In the genomic region with DNA sequence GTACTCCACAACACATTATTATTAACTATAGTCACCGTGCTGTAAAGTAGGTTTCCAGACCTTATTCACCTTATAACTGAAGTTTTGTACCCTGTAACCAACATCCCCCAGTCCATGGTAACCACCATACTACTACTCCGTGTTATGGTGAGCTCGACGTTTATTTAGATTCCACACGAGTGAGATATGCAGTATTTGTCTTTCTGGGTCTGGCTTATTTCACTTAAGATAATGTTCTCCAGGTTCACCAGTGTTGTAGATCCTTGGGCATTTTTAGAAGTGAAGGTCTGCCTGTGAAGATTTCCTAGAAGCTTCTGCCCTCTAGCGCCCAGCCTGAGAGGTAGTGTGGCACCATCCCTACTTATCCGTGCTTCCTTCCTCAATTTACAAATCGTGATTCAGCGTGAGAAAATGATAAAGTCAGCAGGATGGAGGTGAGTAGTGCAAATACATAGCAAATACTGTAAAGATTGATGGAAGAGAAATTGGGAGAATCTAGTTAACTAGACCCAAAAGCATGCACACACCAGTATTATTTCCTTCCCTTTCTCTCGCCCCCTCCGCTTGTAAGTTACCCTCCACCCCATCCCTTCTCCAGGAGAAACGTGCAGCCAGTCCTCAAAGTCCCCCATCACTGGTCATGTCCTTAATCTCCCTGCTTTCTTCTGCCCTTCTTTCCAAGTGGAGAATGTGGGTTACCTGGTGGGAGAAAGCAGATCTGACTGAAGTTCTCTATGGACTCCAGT, we compare ENCODE assay signal across 8 cellular contexts. TPM values are rescaled to one million over a fixed set of nuclear protein-coding genes. Genes with fewer than 3 reads are reported as not detected.
DNase-seq lines count a peak whose midpoint lies in the region; ATAC-seq and TF ChIP-seq lines count a peak whose summit lies in the region.

No MANE protein-coding gene starts in this region.

- no peaks in the 10 kb centered on the region for H3K36me3 Mint-ChIP-seq in Caco-2 (ENCODE audit: insufficient read depth, unreplicated experiment)
- H3K36me3 Mint-ChIP-seq in activated CD4-positive, alpha-beta memory T cell treated with anti-CD3 and anti-CD28 coated beads, Interleukin-2, amount 10 ng/mL, durations not matched to agents 7 days and 5 days (ENCODE audit: low read depth): no peaks in the 10 kb centered on the region

- no peak overlapping the region for H3K4me2 ChIP-seq in osteoblast (ENCODE audit: insufficient read depth, low read length)

- H3K27me3 ChIP-seq in Caco-2 (replicated peaks; ENCODE audit: control insufficient read depth, insufficient read depth, low read length): no peaks in the 10 kb centered on the region
- H3K27me3 ChIP-seq in osteoblast (ENCODE audit: insufficient read depth, low read length): no peaks in the 10 kb centered on the region

- no peaks in the 10 kb centered on the region for H3K9me3 Mint-ChIP-seq in Caco-2 (ENCODE audit: unreplicated experiment)
- H3K9me3 Mint-ChIP-seq in activated CD4-positive, alpha-beta memory T cell treated with anti-CD3 and anti-CD28 coated beads, Interleukin-2, amount 10 ng/mL, durations not matched to agents 7 days and 5 days: no peaks in the 10 kb centered on the region

- intact Hi-C loops in Caco-2 (cut with micrococcal nuclease; ENCODE audit: unreplicated experiment): loop anchor here (1.0 kb wide), 2 partner anchors 168 to 232 kb away; partner anchors contain the start of gene EGLN1

- H3K27me3 Mint-ChIP-seq in Caco-2 (ENCODE audit: insufficient read depth, unreplicated experiment): no peaks in the 10 kb centered on the region
- peaks cover 2% of the 10 kb centered on the region for H3K27me3 Mint-ChIP-seq in activated CD4-positive, alpha-beta memory T cell treated with anti-CD3 and anti-CD28 coated beads, Interleukin-2, amount 10 ng/mL, durations not matched to agents 7 days and 5 days

- TF ChIP-seq CTCF in Caco-2 (IDR thresholded peaks at IDR 0.05; ENCODE audit: insufficient read depth in 1 of 2, low read depth in 1 of 2, low read length in 1 of 2, severe bottlenecking in 1 of 2, unreplicated experiment in 1 of 2) (peak; percentile 70 to 80), foreskin fibroblast (IDR thresholded peaks at IDR 0.05; ENCODE audit: low read depth, low read length) (peak; percentile 86), osteoblast (IDR thresholded peaks at IDR 0.05; ENCODE audit: extremely low read depth, low read depth, low read length) (peak; percentile 86)

- H3K27ac Mint-ChIP-seq in Caco-2 (ENCODE audit: unreplicated experiment): no peak overlapping the region
- no peak overlapping the region for H3K27ac Mint-ChIP-seq in activated CD4-positive, alpha-beta memory T cell treated with anti-CD3 and anti-CD28 coated beads, Interleukin-2, amount 10 ng/mL, durations not matched to agents 7 days and 5 days

- no peaks in the 10 kb centered on the region for H3K36me3 ChIP-seq in Caco-2 (ENCODE audit: control insufficient read depth, insufficient read depth, low read length)
- no peaks in the 10 kb centered on the region for H3K36me3 ChIP-seq in osteoblast (ENCODE audit: insufficient read depth, low read length)

- H2AFZ ChIP-seq in osteoblast (ENCODE audit: low read length): no peak overlapping the region

- peaks cover 3% of the 10 kb centered on the region for H3K4me1 Mint-ChIP-seq in Caco-2 (ENCODE audit: low read depth, unreplicated experiment)
- H3K4me1 Mint-ChIP-seq in activated CD4-positive, alpha-beta memory T cell treated with anti-CD3 and anti-CD28 coated beads, Interleukin-2, amount 10 ng/mL, durations not matched to agents 7 days and 5 days: peaks cover 4% of the 10 kb centered on the region

- peak overlapping the region; percentile 32 for H3K4me3 Mint-ChIP-seq in Caco-2 (ENCODE audit: unreplicated experiment)
- H3K4me3 Mint-ChIP-seq in activated CD4-positive, alpha-beta memory T cell treated with anti-CD3 and anti-CD28 coated beads, Interleukin-2, amount 10 ng/mL, durations not matched to agents 7 days and 5 days: no peak overlapping the region

- no peaks in the 10 kb centered on the region for H4K20me1 ChIP-seq in osteoblast (ENCODE audit: insufficient read depth, low read length)

- H3K4me1 ChIP-seq in Caco-2: no peaks in the 10 kb centered on the region
- H3K4me1 ChIP-seq in osteoblast (ENCODE audit: insufficient read depth, low read length): no peaks in the 10 kb centered on the region

- no peak overlapping the region for H3K27ac ChIP-seq in osteoblast (ENCODE audit: low read depth, low read length)

- ATAC-seq in GM21619 (IDR thresholded peaks at IDR 0.05; ENCODE audit: unreplicated experiment) (peak; percentile 67), GM19463 (IDR thresholded peaks at IDR 0.05; ENCODE audit: unreplicated experiment) (no peak), GM21737 (IDR thresholded peaks at IDR 0.05; ENCODE audit: unreplicated experiment) (no peak)

- DNase-seq in Caco-2 (peak; percentile 54 to 66), NCI-H460 (ENCODE audit: extremely low read depth, low read depth) (peak; percentile 63), foreskin fibroblast (peak; percentile 67 to 86), osteoblast (ENCODE audit: insufficient read length, low spot score, missing footprints) (peak; percentile 46)
- peak; percentile 55 for DNase-seq in activated CD4-positive, alpha-beta memory T cell treated with anti-CD3 and anti-CD28 coated beads, Interleukin-2, amount 10 ng/mL, durations not matched to agents 7 days and 5 days

- BruUV-seq in Caco-2 (replicated peaks; lab: Mats Ljungman, UMichigan): no TSS peak

- POLR2A ChIA-PET in Caco-2 (lab: Charles Lee): no interaction called here
- POLR2A ChIA-PET in activated CD4-positive, alpha-beta memory T cell treated with anti-CD3 and anti-CD28 coated beads, Interleukin-2, amount 10 ng/mL, durations not matched to agents 7 days and 5 days (lab: Charles Lee): no interaction called here

- CTCF ChIA-PET in Caco-2 (lab: Charles Lee): interaction anchor here (0.7 to 1.0 kb wide), 2 partner anchors 227 to 233 kb away, joined by 3 read pairs; no protein-coding TSS in a partner anchor
- CTCF ChIA-PET in activated CD4-positive, alpha-beta memory T cell treated with anti-CD3 and anti-CD28 coated beads, Interleukin-2, amount 10 ng/mL, durations not matched to agents 7 days and 5 days (lab: Charles Lee): interaction anchor here (1.2 to 3.6 kb wide), 3 partner anchors 16 to 233 kb away, joined by 3 to 16 read pairs (median 6); no protein-coding TSS in a partner anchor

- H3K4me3 ChIP-seq in Caco-2 (ENCODE audit: low read depth, low read length) (no peak overlapping the region), foreskin fibroblast (ENCODE audit: low read depth in 1 of 2, low read length in 2 of 2) (no peak overlapping the region), osteoblast (ENCODE audit: insufficient read depth, low read length) (no peak overlapping the region)

- H3K9me3 ChIP-seq in Caco-2 (no peaks in the 10 kb centered on the region), osteoblast (ENCODE audit: low read depth, low read length) (no peaks in the 10 kb centered on the region)

- H3K79me2 ChIP-seq in osteoblast (ENCODE audit: insufficient read depth, low read length): no peaks in the 10 kb centered on the region

RNA-seq across cellular contexts. Expression of gene DISC1, which starts 36.0 kb away (rescaled TPM):
- total RNA-seq in Caco-2 (2022): 13.5 TPM in 2 replicates
- total RNA-seq in NCI-H460 (2014; rRNA removed; shearing (Covaris generic)): 1.3 and 1.4 TPM in 2 replicates
- 1.1 and 3.6 TPM in 2 replicates for polyA plus RNA-seq in NCI-H460 (2014; cell fraction: nucleus; rRNA removed)
- 10 to 100 TPM; 17.5 to 18.0 TPM for total RNA-seq in activated CD4-positive, alpha-beta memory T cell treated with anti-CD3 and anti-CD28 coated beads, Interleukin-2, amount 10 ng/mL, durations not matched to agents 7 days and 5 days
- 10.3 and 11.9 TPM in 2 replicates for total RNA-seq in osteoblast
